32 cellular contexts compared by ENCODE assay signal in the genomic region with DNA sequence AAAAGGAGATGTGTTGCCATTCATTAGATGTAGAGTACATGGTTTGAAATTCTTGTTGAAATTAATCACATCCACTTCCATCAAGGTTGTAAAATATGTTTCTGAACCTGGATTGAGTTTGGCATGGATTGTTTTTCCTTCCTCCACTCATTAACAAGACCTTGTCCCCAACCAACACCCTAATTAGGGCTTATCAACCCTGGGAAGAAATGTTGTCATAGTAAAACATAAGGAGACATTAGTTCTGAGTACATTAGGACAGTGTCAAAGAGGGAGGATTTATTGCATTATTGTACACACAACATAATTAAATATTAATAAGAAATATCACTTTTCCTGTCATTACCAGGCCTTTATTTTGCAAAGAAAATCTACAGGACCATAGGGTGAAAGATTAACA. TPM values are rescaled to one million over a fixed set of nuclear protein-coding genes. Genes with fewer than 3 reads are reported as not detected.
"Had no signal": no experiment of that assay in that cellular context is flagged by ENCODE, and none has a peak within 500 bp of the region (broad histone marks: within the 10 kb centered on the region; RNA-seq: fewer than 3 reads in every experiment).

No MANE protein-coding gene starts in this region.

- H3K36me3 ChIP-seq: colonic mucosa, esophagus squamous epithelium, gastrocnemius medialis, heart right ventricle, left lung, lower lobe of right lung had no signal

- DNase-seq: colonic mucosa; cortex of kidney; effector CD8-positive, alpha-beta T cell; effector memory CD8-positive, alpha-beta T cell; endodermal cell; erythroblast; esophagus squamous epithelium; foreskin fibroblast; foreskin melanocyte; gastrocnemius medialis; glutamatergic neuron; head of caudate nucleus; heart right ventricle; hippocampal formation; left cardiac atrium; left lung; left ventricle myocardium superior; lower lobe of right lung; mesenchymal stem cell; mucosa of descending colon had no signal

- H3K27ac ChIP-seq: colonic mucosa, epithelial cell of prostate, esophagus squamous epithelium, gastrocnemius medialis, heart right ventricle, left lung, lower lobe of right lung had no signal

- FAIRE-seq: endometrium, keratinocyte had no signal

- H3K27me3 Mint-ChIP-seq: dendritic cell treated with granulocyte-macrophage colony-stimulating factor and Interleukin-4, amounts not matched to agents 40 ng/mL and 50 ng/mL, for 4 days; effector memory CD8-positive, alpha-beta T cell had no signal

- H3K4me1 ChIP-seq: colonic mucosa, esophagus squamous epithelium, gastrocnemius medialis, heart right ventricle, left lung, lower lobe of right lung had no signal

- H3K4me3 Mint-ChIP-seq: dendritic cell treated with granulocyte-macrophage colony-stimulating factor and Interleukin-4, amounts not matched to agents 40 ng/mL and 50 ng/mL, for 4 days; effector memory CD8-positive, alpha-beta T cell; endodermal cell; mesothelial cell of epicardium had no signal

- H3K36me3 Mint-ChIP-seq: mesothelial cell of epicardium had no signal

- H3K27ac Mint-ChIP-seq: dendritic cell treated with granulocyte-macrophage colony-stimulating factor and Interleukin-4, amounts not matched to agents 40 ng/mL and 50 ng/mL, for 4 days; effector memory CD8-positive, alpha-beta T cell; endodermal cell; mesothelial cell of epicardium had no signal

- H3K27me3 ChIP-seq: colonic mucosa, esophagus squamous epithelium, gastrocnemius medialis, left lung had no signal

- H3K4me3 ChIP-seq: colonic mucosa, esophagus squamous epithelium, gastrocnemius medialis, heart right ventricle, left lung, lower lobe of right lung, mucosa of descending colon had no signal

- H3K9me3 ChIP-seq: colonic mucosa, esophagus squamous epithelium, gastrocnemius medialis, left lung, lower lobe of right lung, mucosa of descending colon had no signal

- ATAC-seq: effector memory CD8-positive, alpha-beta T cell; esophagus mucosa; gastrocnemius medialis; heart right ventricle; left cardiac atrium; left lung; left ventricle myocardium superior; lower lobe of right lung; mucosa of descending colon had no signal

RNA-seq across cellular contexts. Expression of a gene that starts 30.2 kb away (rescaled TPM):
- total RNA-seq: chondrocyte, dermis microvascular lymphatic vessel endothelial cell, glomerular endothelial cell, lung microvascular endothelial cell, mesenteric fat pad, myocyte had no signal
- polyA plus RNA-seq: heart right ventricle had no signal
